In genomic region chr3:16176391-16177030, GRCh38 we compare ENCODE assay signal across 16 cellular contexts. TPM values are rescaled to one million over a fixed set of nuclear protein-coding genes. Genes with fewer than 3 reads are reported as not detected.
DNase-seq lines count a peak whose midpoint lies in the region; ATAC-seq and TF ChIP-seq lines count a peak whose summit lies in the region.
"Had no signal": no experiment of that assay in that cellular context is flagged by ENCODE, and none has a peak within 500 bp of the region (broad histone marks: within the 10 kb centered on the region; RNA-seq: fewer than 3 reads in every experiment).

No MANE protein-coding gene starts in this region.

- H4K20me1 ChIP-seq in GM23248 (ENCODE audit: insufficient read depth) = no peaks in the 10 kb centered on the region

- H3K36me3 Mint-ChIP-seq in activated naive CD4-positive, alpha-beta T cell treated with anti-CD3 and anti-CD28 coated beads, Interleukin-2, amount 50 U/mL, for 72 hours = no peaks in the 10 kb centered on the region

- H3K9me2 ChIP-seq in GM23248 (ENCODE audit: insufficient read depth) = no peaks in the 10 kb centered on the region

- TF ChIP-seq POLR2A in lower leg skin (IDR thresholded peaks at IDR 0.05) = no peak

- intact Hi-C loops in lower leg skin (cut with DNase I; ENCODE audit: low total_unique reads) = loop anchor here (5.0 kb wide), 1 partner anchor 124 kb away; no protein-coding TSS in a partner anchor

- H3K4me3 ChIP-seq in GM23248 (peak overlapping the region; percentile 67), lower leg skin (ENCODE audit: low read depth, poor library complexity, severe bottlenecking) (peak overlapping the region; percentile 53)
- H3K4me3 ChIP-seq: cardiac muscle cell had no signal

- no peaks in the 10 kb centered on the region for H3K9me3 Mint-ChIP-seq in activated naive CD4-positive, alpha-beta T cell treated with anti-CD3 and anti-CD28 coated beads, Interleukin-2, amount 50 U/mL, for 72 hours
- H3K9me3 Mint-ChIP-seq: neural crest cell had no signal

- no peak for TF ChIP-seq CTCF in lower leg skin (IDR thresholded peaks at IDR 0.05)

- peak; percentile 25 for DNase-seq in GM23248
- peak in 1 of 2 donors; percentile 79 for DNase-seq in lower leg skin (ENCODE audit: low spot score in 2 of 2)
- peak in 10 of 49 donors; percentile 21 to 66 (median 38) for DNase-seq in substantia nigra (lab: John Stamatoyannopoulos, UW)
- no peak for DNase-seq in activated naive CD4-positive, alpha-beta T cell treated with anti-CD3 and anti-CD28 coated beads, Interleukin-2, amount 50 U/mL, for 72 hours (ENCODE audit: low spot score in 2 of 2)
- no peak for DNase-seq in putamen (ENCODE audit: low spot score)
- no peak for DNase-seq in activated CD4-positive, CD25-positive, alpha-beta regulatory T cell (lab: John Stamatoyannopoulos, UW)
- DNase-seq: activated CD4-positive, alpha-beta T cell treated with anti-CD3 and anti-CD28 coated beads, Interleukin-2, amount 50 U/mL, for 4 hours; EL; foreskin keratinocyte; KG1; RPMI8226; T-helper 17 cell had no signal

- H3F3A ChIP-seq in GM23248 (ENCODE audit: insufficient read depth) = peaks cover 58% of the 10 kb centered on the region

- H3K27ac Mint-ChIP-seq in activated naive CD4-positive, alpha-beta T cell treated with anti-CD3 and anti-CD28 coated beads, Interleukin-2, amount 50 U/mL, for 72 hours = no peak overlapping the region
- H3K27ac Mint-ChIP-seq: T-helper 17 cell had no signal

- H3K79me2 ChIP-seq in GM23248 (ENCODE audit: insufficient read depth) = peaks cover 26% of the 10 kb centered on the region

- WGBS in GM23248 (ENCODE audit: low coverage in 1 of 2, low lambda C conversion rate in 2 of 2, missing lambda C conversion rate in 2 of 2), 2 experiments = 56 to 57% methylated on average over 6 of the region's 6 CpGs
- 72 to 80% methylated on average over 6 of the region's 6 CpGs for WGBS in lower leg skin, 2 donors

- H2AFZ ChIP-seq in GM23248 = no peak overlapping the region

- in situ Hi-C loops in GM23248 (cut with MboI) = loop anchor here (10.0 kb wide), 1 partner anchor 122 kb away; no protein-coding TSS in a partner anchor

- peaks cover 76% of the 10 kb centered on the region for H3K4me1 ChIP-seq in GM23248 (ENCODE audit: insufficient read depth)
- H3K4me1 ChIP-seq: foreskin keratinocyte had no signal

- no peaks in the 10 kb centered on the region for H3K9me3 ChIP-seq in GM23248 (ENCODE audit: low read depth)

- H3K36me3 ChIP-seq in GM23248 (ENCODE audit: low read depth) = no peaks in the 10 kb centered on the region
- H3K36me3 ChIP-seq: cardiac muscle cell had no signal

- peak overlapping the region; percentile 88 for H3K4me2 ChIP-seq in GM23248 (ENCODE audit: unreplicated experiment)

- no peak for ATAC-seq in GM19351 (IDR thresholded peaks at IDR 0.05; ENCODE audit: unreplicated experiment)
- ATAC-seq in activated naive CD4-positive, alpha-beta T cell treated with anti-CD3 and anti-CD28 coated beads, Interleukin-2, amount 50 U/mL, for 72 hours = no peak
- ATAC-seq: foreskin keratinocyte, T-helper 17 cell had no signal

- no peaks in the 10 kb centered on the region for H3K27me3 ChIP-seq in GM23248 (replicated peaks; ENCODE audit: insufficient read depth)
- H3K27me3 ChIP-seq: cardiac muscle cell had no signal

- peak overlapping the region; percentile 81 for H3K9ac ChIP-seq in GM23248

- no peak overlapping the region for H3K27ac ChIP-seq in GM23248
- H3K27ac ChIP-seq in cingulate gyrus (ENCODE audit: low read depth, low read length) = peak overlapping the region; percentile 92
- H3K27ac ChIP-seq in substantia nigra (ENCODE audit: low read depth, low read length, poor library complexity, severe bottlenecking) = peak overlapping the region; percentile 89
- H3K27ac ChIP-seq: cardiac muscle cell, foreskin keratinocyte had no signal

RNA-seq across cellular contexts. Expression of gene GALNT15, which starts 2.0 kb away (rescaled TPM):
- total RNA-seq in GM23248 (2014; rRNA removed; shearing (Covaris generic)) = 11.7 and 12.9 TPM in 2 replicates
- 9.9 and 10.7 TPM in 2 replicates for polyA plus RNA-seq in GM23248 (2016; fragmentation: Nextera tagmentation; extraction: Ambion mirVana)
- 100 to 1,000 TPM in 1 of 4 donors, 10 to 100 TPM in 3; 75.3 to 133 (median 84.5) TPM for total RNA-seq in lower leg skin
- total RNA-seq in activated naive CD4-positive, alpha-beta T cell treated with anti-CD3 and anti-CD28 coated beads, Interleukin-2, amount 50 U/mL, for 72 hours = under 1 TPM in 1 of 2 donors, not detected in 1; 0.35 TPM
- total RNA-seq: foreskin keratinocyte, neural crest cell had no signal
- polyA plus RNA-seq: foreskin keratinocyte had no signal
